Comparison of ENCODE assay signal across 8 cellular contexts in the genomic region with DNA sequence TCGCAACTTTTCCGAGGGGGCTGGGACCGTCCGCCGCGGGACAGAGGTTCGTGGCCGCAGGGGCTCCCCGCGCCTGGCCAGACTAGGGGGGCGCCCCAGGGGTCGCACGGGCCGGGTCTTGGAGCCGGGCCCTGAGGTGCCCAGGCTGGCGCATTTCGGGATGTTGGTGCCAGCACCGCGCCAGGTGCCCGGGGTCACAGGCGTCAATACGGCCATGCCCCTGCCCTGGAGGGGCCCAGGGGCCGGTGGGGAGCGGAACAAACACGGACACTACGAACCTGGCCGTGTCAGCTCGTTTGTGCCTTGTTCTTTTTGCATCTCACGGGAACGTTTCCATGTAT. TPM values are rescaled to one million over a fixed set of nuclear protein-coding genes. Genes with fewer than 3 reads are reported as not detected.
A peak's percentile ranks its signal among the peaks of the same experiment; 100 is the strongest.
DNase-seq lines count a peak whose midpoint lies in the region; ATAC-seq and TF ChIP-seq lines count a peak whose summit lies in the region.

No MANE protein-coding gene starts in this region.

- no peaks in the 10 kb centered on the region for H3K27me3 ChIP-seq in SJCRH30
- peaks cover 8% of the 10 kb centered on the region for H3K27me3 ChIP-seq in rectal smooth muscle tissue (ENCODE audit: control insufficient read depth, insufficient read depth, low read length)

- no peaks in the 10 kb centered on the region for H3K36me3 ChIP-seq in SJCRH30
- H3K36me3 ChIP-seq in rectal smooth muscle tissue (ENCODE audit: control insufficient read depth, insufficient read depth, low read length) = no peaks in the 10 kb centered on the region

- TF ChIP-seq CTCF in fibroblast of the aortic adventitia (IDR thresholded peaks at IDR 0.05; ENCODE audit: insufficient read depth, low read length) (no peak), GM10248 (IDR thresholded peaks at IDR 0.05; ENCODE audit: control extremely low read depth, extremely low read depth, low read depth, missing control alignments) (no peak)

- no peak overlapping the region for H3K9ac ChIP-seq in rectal smooth muscle tissue (ENCODE audit: low read length)

- H3K27ac ChIP-seq in SJCRH30 (peak overlapping the region; percentile 5), rectal smooth muscle tissue (ENCODE audit: low read depth, low read length) (peak overlapping the region; percentile 48)

- H3K4me1 ChIP-seq in SJCRH30 (peaks cover 3% of the 10 kb centered on the region; the same call in 1 of the 2 replicates), rectal smooth muscle tissue (ENCODE audit: control insufficient read depth, insufficient read depth, low read length) (peaks cover 2% of the 10 kb centered on the region)

- ATAC-seq in GM18502 (IDR thresholded peaks at IDR 0.05; ENCODE audit: poor library complexity, unreplicated experiment) (peak; percentile 17), GM21360 (IDR thresholded peaks at IDR 0.05; ENCODE audit: unreplicated experiment) (no peak)

- no peaks in the 10 kb centered on the region for H3K9me3 ChIP-seq in SJCRH30 (replicated peaks)

- DNase-seq in SJCRH30 (peak in 1 of 2 experiments; percentile 11), fibroblast of the aortic adventitia (ENCODE audit: low read depth) (no peak), NCI-H510A treated with DMSO at 0.1 percent for 48 hours (lab: John Stamatoyannopoulos, UW) (no peak), NCI-H526 (lab: John Stamatoyannopoulos, UW) (no peak), GM10248 (ENCODE audit: extremely low spot score) (no peak)

- POLR2A ChIA-PET in GM10248 (lab: Yijun Ruan, JAX) = no interaction called here

- H3K4me3 ChIP-seq in SJCRH30 = peak overlapping the region; percentile 64
- H3K4me3 ChIP-seq in fibroblast of the aortic adventitia (ENCODE audit: low read depth, low read length) = peak overlapping the region; percentile 57
- H3K4me3 ChIP-seq in rectal smooth muscle tissue (ENCODE audit: low read length) = peak overlapping the region; percentile 59

- CTCF ChIA-PET in GM10248 (lab: Yijun Ruan, JAX) = interaction anchor here (1.5 kb wide), 1 partner anchor 13 kb away, joined by 3 read pairs; no protein-coding TSS in a partner anchor

RNA-seq across cellular contexts. Expression of a gene that starts 0.4 kb away (rescaled TPM):
- total RNA-seq in SJCRH30 (2014; rRNA removed; shearing (Covaris generic)) = 4.1 and 5.4 TPM in 2 replicates
- total RNA-seq in fibroblast of the aortic adventitia (ENCODE audit: low replicate concordance) = 0.18 TPM in 1 of 2 replicates, not detected in the other

RNA-seq across cellular contexts. Expression of a gene that starts 40.8 kb away (rescaled TPM):
- total RNA-seq in SJCRH30 (2014; rRNA removed; shearing (Covaris generic)) = 76.5 and 83.7 TPM in 2 replicates
- 69.0 and 102 TPM in 2 replicates for total RNA-seq in fibroblast of the aortic adventitia (ENCODE audit: low replicate concordance)
